Comparison of ENCODE assay signal across 24 cellular contexts in the genomic region with DNA sequence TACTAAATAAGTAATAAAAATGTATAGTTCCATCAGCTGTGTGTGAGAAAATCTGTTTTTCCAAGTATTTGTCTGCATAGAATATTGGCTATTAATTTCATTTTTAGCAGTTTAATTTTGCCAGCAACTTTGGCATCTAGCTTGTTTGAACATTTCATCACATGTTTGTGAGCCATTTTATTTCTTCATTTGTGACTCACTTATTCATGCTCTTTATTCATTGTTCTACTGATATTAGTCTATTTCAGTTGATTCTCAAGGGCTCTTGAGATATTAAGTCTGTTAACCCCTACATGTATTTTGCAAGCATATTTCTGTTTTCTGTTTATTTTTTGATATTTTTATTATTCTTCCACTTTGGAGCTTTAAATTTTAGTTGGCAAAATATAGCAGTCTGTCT.
"Had no signal": no experiment of that assay in that cellular context is flagged by ENCODE, and none has a peak within 500 bp of the region (broad histone marks: within the 10 kb centered on the region; RNA-seq: fewer than 3 reads in every experiment).

No MANE protein-coding gene starts in this region.

- H3K9me3 ChIP-seq: breast epithelium, neutrophil, ovary, prostate gland, uterus had no signal

- H3K27me3 ChIP-seq: adrenal gland, breast epithelium, neutrophil, ovary, uterus had no signal

- FAIRE-seq: astrocyte had no signal

- DNase-seq: activated CD4-positive, alpha-beta T cell treated with anti-CD3 and anti-CD28 coated beads, Interleukin-2, amount 50 U/mL, for 1 hour; activated CD8-positive, alpha-beta T cell treated with anti-CD3 and anti-CD28 coated beads, Interleukin-2, amount 10 ng/mL, durations not matched to agents 7 days and 5 days; activated gamma-delta T cell treated with Interleukin-2 at 50 U/mL for 16 hours; activated T-cell treated with anti-CD3 and anti-CD28 coated beads, Interleukin-2, amount 50 U/mL, for 1 hour; adrenal gland; cerebellar nuclear complex; endodermal cell; hypothalamus; left cardiac atrium; ovary; right cardiac atrium; small intestine; stimulated activated CD4-positive, alpha-beta T cell treated with anti-CD3 and anti-CD28 coated beads, Interleukin-2, amount 100 ng/mL, for 24 hours; stimulated activated naive CD8-positive, alpha-beta T cell treated with anti-CD3 and anti-CD28 coated beads, Interleukin-15, amount 100 ng/mL, for 72 hours; trophoblast cell; uterus had no signal

- H3K36me3 ChIP-seq: adrenal gland, breast epithelium, neutrophil, ovary, prostate gland, uterus had no signal

- H3K27ac ChIP-seq: breast epithelium, epithelial cell of prostate, neutrophil, ovary, prostate gland had no signal

- ATAC-seq: activated CD4-positive, CD25-positive, alpha-beta regulatory T cell treated with anti-CD3 and anti-CD28 coated beads, Interleukin-2, amount 50 U/mL, for 24 hours; activated CD8-positive, alpha-beta T cell treated with anti-CD3 and anti-CD28 coated beads, Interleukin-2, amount 10 ng/mL, durations not matched to agents 7 days and 5 days; stimulated activated effector memory CD8-positive, alpha-beta T cell treated with anti-CD3 and anti-CD28 coated beads, Interleukin-12 subunit alpha, Interleukin-12 subunit beta, amount 100 ng/mL, for 72 hours; stimulated activated naive CD8-positive, alpha-beta T cell treated with anti-CD3 and anti-CD28 coated beads, Interleukin-15, amount 100 ng/mL, for 72 hours had no signal

- H3K4me3 ChIP-seq: adrenal gland, breast epithelium, coronary artery, ovary, prostate gland, uterus had no signal

- H3K4me1 ChIP-seq: breast epithelium, prostate gland, uterus had no signal
